In the genomic region with DNA sequence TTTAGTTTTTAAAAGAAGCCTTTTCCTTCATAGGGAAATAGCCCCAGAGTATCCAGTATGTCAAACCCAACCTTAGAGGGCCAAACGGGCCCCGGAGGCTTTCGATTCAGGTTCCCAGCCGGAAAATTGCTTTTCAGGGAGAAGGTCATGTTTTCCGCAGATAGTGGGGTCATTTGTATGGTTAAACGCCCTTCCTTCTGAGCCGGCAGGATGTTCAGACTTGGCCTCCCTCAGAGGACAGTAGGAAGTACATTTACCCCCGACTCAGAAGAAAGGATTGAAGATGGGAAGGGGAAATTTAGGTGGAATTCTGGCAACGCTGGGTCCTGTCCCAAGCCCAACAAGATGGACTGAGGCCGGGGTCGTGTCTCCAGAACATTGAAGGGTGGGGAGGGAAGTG, we compare ENCODE assay signal across 12 cellular contexts.
DNase-seq lines count a peak whose midpoint lies in the region; ATAC-seq and TF ChIP-seq lines count a peak whose summit lies in the region.
"Had no signal": no experiment of that assay in that cellular context is flagged by ENCODE, and none has a peak within 500 bp of the region (broad histone marks: within the 10 kb centered on the region; RNA-seq: fewer than 3 reads in every experiment).

No MANE protein-coding gene starts in this region.

- H3K4me1 Mint-ChIP-seq in endodermal cell: peaks cover 26% of the 10 kb centered on the region

- TF ChIP-seq CTCF in left ventricle myocardium inferior (IDR thresholded peaks at IDR 0.05; ENCODE audit: borderline replicate concordance) (no peak), endodermal cell (conservative IDR thresholded peaks at IDR 0.05) (no peak), vagina (IDR thresholded peaks at IDR 0.05) (no peak)

- H3K9ac ChIP-seq in endodermal cell (ENCODE audit: extremely low read depth, low read length, poor library complexity, severe bottlenecking): no peak overlapping the region
- H3K9ac ChIP-seq in neuronal stem cell (ENCODE audit: low read depth, low read length, poor library complexity): no peak overlapping the region

- no peak for TF ChIP-seq POLR2A in vagina (IDR thresholded peaks at IDR 0.05)

- H3K27me3 Mint-ChIP-seq in endodermal cell (ENCODE audit: insufficient read depth): no peaks in the 10 kb centered on the region
- H3K27me3 Mint-ChIP-seq: T-helper 17 cell had no signal

- no peaks in the 10 kb centered on the region for H3K79me1 ChIP-seq in neuronal stem cell (ENCODE audit: low read depth, low read length)

- no peak overlapping the region for H3K27ac Mint-ChIP-seq in endodermal cell

- peak overlapping the region; percentile 43 for H2AK5ac ChIP-seq in neuronal stem cell (ENCODE audit: low read depth, low read length)

- DNase-seq in left ventricle myocardium inferior (no peak), Right ventricle myocardium inferior (ENCODE audit: missing footprints) (no peak), endodermal cell (peak; percentile 45), neuronal stem cell (ENCODE audit: low spot score) (no peak), vagina (ENCODE audit: extremely low spot score in 2 of 2) (no peak), activated gamma-delta T cell (lab: John Stamatoyannopoulos, UW) (no peak)
- DNase-seq: activated T-cell treated with anti-CD3 and anti-CD28 coated beads, Interleukin-2, amount 50 U/mL, for 1 hour; cortex of kidney; posterior cingulate gyrus; T-helper 17 cell had no signal

- H3K9me3 Mint-ChIP-seq in endodermal cell: no peaks in the 10 kb centered on the region

- peaks cover 7% of the 10 kb centered on the region for H3K36me3 Mint-ChIP-seq in endodermal cell (ENCODE audit: low read depth)

- H2BK5ac ChIP-seq in neuronal stem cell (ENCODE audit: low read length): peak overlapping the region; percentile 57

- no peak overlapping the region for H4K8ac ChIP-seq in neuronal stem cell (ENCODE audit: low read depth, low read length)

- peak overlapping the region; percentile 23 for H3K18ac ChIP-seq in neuronal stem cell (ENCODE audit: low read length)

- H3K4me3 ChIP-seq in left ventricle myocardium inferior (no peak overlapping the region), endodermal cell (ENCODE audit: low read length) (no peak overlapping the region), neuronal stem cell (ENCODE audit: low read length in 2 of 2) (no peak overlapping the region), vagina (no peak overlapping the region)

- peak overlapping the region; percentile 82 for H3K27ac ChIP-seq in left ventricle myocardium inferior (replicated peaks)
- peak overlapping the region; percentile 30 for H3K27ac ChIP-seq in endodermal cell (ENCODE audit: low read depth, low read length)
- H3K27ac ChIP-seq in neuronal stem cell (replicated peaks; ENCODE audit: low read length): no peak overlapping the region
- peak overlapping the region; percentile 89 for H3K27ac ChIP-seq in vagina

- H2BK15ac ChIP-seq in neuronal stem cell (ENCODE audit: low read length): no peak overlapping the region

- H3K4me1 ChIP-seq in left ventricle myocardium inferior (peaks cover 51% of the 10 kb centered on the region), endodermal cell (ENCODE audit: control insufficient read depth, insufficient read depth, low read length) (peaks cover 9% of the 10 kb centered on the region), neuronal stem cell (ENCODE audit: control insufficient read depth in 2 of 2, insufficient read depth in 1 of 2, low read depth in 1 of 2, low read length in 2 of 2) (peaks cover 25 to 40% of the 10 kb centered on the region in 2 donors), vagina (peaks cover 79% of the 10 kb centered on the region)

- H4K91ac ChIP-seq in neuronal stem cell (ENCODE audit: low read depth, low read length, poor library complexity): no peak overlapping the region

- no peak overlapping the region for H2AFZ ChIP-seq in neuronal stem cell (ENCODE audit: low read length)

- H3K36me3 ChIP-seq in left ventricle myocardium inferior (no peaks in the 10 kb centered on the region), endodermal cell (ENCODE audit: control insufficient read depth, insufficient read depth, low read length) (no peaks in the 10 kb centered on the region), neuronal stem cell (replicated peaks in 1 of 2; ENCODE audit: control insufficient read depth in 2 of 2, insufficient read depth in 2 of 2, low read length in 2 of 2) (no peaks in the 10 kb centered on the region), vagina (no peaks in the 10 kb centered on the region)

- H3K4ac ChIP-seq in neuronal stem cell (ENCODE audit: low read length): no peak overlapping the region

- H2BK12ac ChIP-seq in neuronal stem cell (ENCODE audit: low read length): no peak overlapping the region

- H3K9me3 ChIP-seq in left ventricle myocardium inferior (replicated peaks): no peaks in the 10 kb centered on the region
- no peaks in the 10 kb centered on the region for H3K9me3 ChIP-seq in endodermal cell (ENCODE audit: control insufficient read depth, low read length)
- no peaks in the 10 kb centered on the region for H3K9me3 ChIP-seq in neuronal stem cell (replicated peaks in 1 of 2; ENCODE audit: control insufficient read depth in 2 of 2, insufficient read depth in 1 of 2, low read depth in 1 of 2, low read length in 2 of 2)
- no peaks in the 10 kb centered on the region for H3K9me3 ChIP-seq in vagina

- H3K27me3 ChIP-seq in left ventricle myocardium inferior (ENCODE audit: low read depth): no peaks in the 10 kb centered on the region
- H3K27me3 ChIP-seq in endodermal cell (ENCODE audit: control insufficient read depth, insufficient read depth, low read length, poor library complexity, severe bottlenecking): no peaks in the 10 kb centered on the region
- no peaks in the 10 kb centered on the region for H3K27me3 ChIP-seq in neuronal stem cell (ENCODE audit: control insufficient read depth in 3 of 3, insufficient read depth in 3 of 3, low read depth in 1 of 3, low read length in 3 of 3)
- H3K27me3 ChIP-seq in vagina: no peaks in the 10 kb centered on the region

- H3K14ac ChIP-seq in neuronal stem cell (ENCODE audit: low read length): no peak overlapping the region

- H3K4me2 ChIP-seq in neuronal stem cell (ENCODE audit: insufficient read depth, low read length, poor library complexity, severe bottlenecking): no peak overlapping the region

- intact Hi-C loops in left ventricle myocardium inferior (cut with micrococcal nuclease): no loop called here
- intact Hi-C loops in Right ventricle myocardium inferior (cut with DNase I): no loop called here
- intact Hi-C loops in vagina (cut with DNase I): no loop called here

- no peak overlapping the region for H2BK120ac ChIP-seq in neuronal stem cell (ENCODE audit: low read depth, low read length)

- no peak for ATAC-seq in Right ventricle myocardium inferior
- no peak for ATAC-seq in GM21528 (IDR thresholded peaks at IDR 0.05; ENCODE audit: low FRiP score, unreplicated experiment)
- no peak for ATAC-seq in activated CD4-positive, CD25-positive, alpha-beta regulatory T cell treated with anti-CD3 and anti-CD28 coated beads, Interleukin-2, amount 50 U/mL, for 24 hours
- ATAC-seq: T-helper 17 cell had no signal

- no peak overlapping the region for H3K23ac ChIP-seq in neuronal stem cell (ENCODE audit: low read depth, low read length, poor library complexity)

- no peak overlapping the region for H3K4me3 Mint-ChIP-seq in endodermal cell
- H3K4me3 Mint-ChIP-seq: T-helper 17 cell had no signal

- 79 to 92% methylated on average over 9 to 11 of the region's 11 CpGs for WGBS in endodermal cell (ENCODE audit: insufficient coverage in 1 of 2, insufficient read length in 1 of 2), 2 experiments
- no CpG with 5 or more reads among the region's 11 CpGs for WGBS in neuronal stem cell (ENCODE audit: extremely low coverage in 2 of 2, insufficient read length in 2 of 2, insufficient replicate concordance in 1 of 2), 2 donors
